In genomic region chrX:127085939-127086338, GRCh38 we compare ENCODE assay signal across 29 cellular contexts.
"Had no signal": no experiment of that assay in that cellular context is flagged by ENCODE, and none has a peak within 500 bp of the region (broad histone marks: within the 10 kb centered on the region; RNA-seq: fewer than 3 reads in every experiment).

No MANE protein-coding gene starts in this region.

- DNase-seq: activated B cell treated with CpG ODN at 0.5 μM for 24 hours; activated CD4-positive, alpha-beta memory T cell treated with anti-CD3 and anti-CD28 coated beads for 36 hours; activated CD4-positive, alpha-beta T cell treated with anti-CD3 and anti-CD28 coated beads for 4 hours; activated CD4-positive, alpha-beta T cell treated with anti-CD3 and anti-CD28 coated beads, Interleukin-2, amount 10 ng/mL, durations not matched to agents 24 days and 14 days; activated CD4-positive, alpha-beta T cell treated with anti-CD3 and anti-CD28 coated beads, Interleukin-2, amount 50 U/mL, for 1 hour; activated CD4-positive, alpha-beta T cell treated with anti-CD3 and anti-CD28 coated beads, Interleukin-2, amount 50 U/mL, for 4 hours; activated CD4-positive, CD25-positive, alpha-beta regulatory T cell treated with anti-CD3 and anti-CD28 coated beads, Interleukin-2, amount 50 U/mL, for 72 hours; activated CD8-positive, alpha-beta memory T cell treated with anti-CD3 and anti-CD28 coated beads, Interleukin-2, amount 50 U/mL, for 4 hours; activated CD8-positive, alpha-beta T cell treated with anti-CD3 and anti-CD28 coated beads for 36 hours; activated effector memory CD4-positive, alpha-beta T cell treated with anti-CD3 and anti-CD28 coated beads, Interleukin-2, amount 50 U/mL, for 16 hours; activated gamma-delta T cell treated with Interleukin-2 at 50 U/mL for 16 hours; activated naive CD4-positive, alpha-beta T cell; activated naive CD4-positive, alpha-beta T cell treated with anti-CD3 and anti-CD28 coated beads for 36 hours; activated naive CD4-positive, alpha-beta T cell treated with anti-CD3 and anti-CD28 coated beads, Interleukin-2, amount 50 U/mL, for 16 hours; activated naive CD8-positive, alpha-beta T cell treated with anti-CD3 and anti-CD28 coated beads for 36 hours; activated T-cell treated with anti-CD3 and anti-CD28 coated beads for 4 hours; activated T-cell treated with anti-CD3 and anti-CD28 coated beads, Interleukin-2, amount 50 U/mL, for 1 hour; activated T-cell treated with anti-CD3 and anti-CD28 coated beads, Interleukin-2, amount 50 U/mL, for 4 hours; activated T-cell treated with anti-CD3 and anti-CD28 coated beads, Interleukin-2, amount 50 U/mL, for 72 hours; adrenal gland; amniotic stem cell; aorta; body of pancreas; brain microvascular endothelial cell; central memory CD4-positive, alpha-beta T cell; T-helper 2 cell; T-helper 9 cell had no signal

- H3K27me3 ChIP-seq: adrenal gland, body of pancreas, brain microvascular endothelial cell, breast epithelium had no signal

- H3K27ac ChIP-seq: adrenal gland, body of pancreas, brain microvascular endothelial cell, breast epithelium, VCaP had no signal

- H3K36me3 ChIP-seq: adrenal gland, brain microvascular endothelial cell, breast epithelium had no signal

- H3K4me1 ChIP-seq: adrenal gland, body of pancreas, breast epithelium had no signal

- H3K9me3 ChIP-seq: adrenal gland, body of pancreas, breast epithelium had no signal

- H3K4me3 ChIP-seq: adrenal gland, body of pancreas, breast epithelium had no signal
